In the genomic region with DNA sequence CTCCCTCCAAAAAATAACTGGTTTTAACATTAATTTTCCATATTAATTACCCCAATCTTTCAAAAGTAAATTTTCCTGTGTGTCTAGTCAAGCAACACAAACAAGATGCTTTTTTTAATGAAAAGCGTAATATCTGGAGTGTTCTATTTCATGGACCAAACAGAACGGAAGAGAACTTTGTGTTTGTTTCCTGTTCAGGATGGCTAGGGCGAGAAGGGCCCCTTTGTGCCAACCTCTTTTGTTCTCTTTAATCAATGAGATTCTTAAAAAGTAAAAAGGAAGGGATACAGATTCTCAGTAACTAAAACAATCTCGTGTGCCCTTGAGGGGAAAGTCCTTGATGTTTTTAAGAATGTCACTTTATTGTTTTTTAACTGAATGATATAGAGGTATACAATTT, we compare ENCODE assay signal across 3 cellular contexts.
TF ChIP-seq lines count a peak whose summit lies in the region.

No MANE protein-coding gene starts in this region.

TF ChIP-seq in liver, 16 proteins besides CTCF, POLR2A, EP300 and RAD21:
- no peak for TF ChIP-seq HNF4G (IDR thresholded peaks at IDR 0.05)
- no peak for TF ChIP-seq NR2F2 (IDR thresholded peaks at IDR 0.05)
- TF ChIP-seq EGR1 (IDR thresholded peaks at IDR 0.05; ENCODE audit: low read depth in 2 of 2), result no peak
- no peak for TF ChIP-seq FOXA2 (IDR thresholded peaks at IDR 0.05)
- TF ChIP-seq TAF1 (conservative IDR thresholded peaks at IDR 0.05), result no peak
- no peak for TF ChIP-seq HNF4A (conservative IDR thresholded peaks at IDR 0.05)
- TF ChIP-seq, protein P1, sequence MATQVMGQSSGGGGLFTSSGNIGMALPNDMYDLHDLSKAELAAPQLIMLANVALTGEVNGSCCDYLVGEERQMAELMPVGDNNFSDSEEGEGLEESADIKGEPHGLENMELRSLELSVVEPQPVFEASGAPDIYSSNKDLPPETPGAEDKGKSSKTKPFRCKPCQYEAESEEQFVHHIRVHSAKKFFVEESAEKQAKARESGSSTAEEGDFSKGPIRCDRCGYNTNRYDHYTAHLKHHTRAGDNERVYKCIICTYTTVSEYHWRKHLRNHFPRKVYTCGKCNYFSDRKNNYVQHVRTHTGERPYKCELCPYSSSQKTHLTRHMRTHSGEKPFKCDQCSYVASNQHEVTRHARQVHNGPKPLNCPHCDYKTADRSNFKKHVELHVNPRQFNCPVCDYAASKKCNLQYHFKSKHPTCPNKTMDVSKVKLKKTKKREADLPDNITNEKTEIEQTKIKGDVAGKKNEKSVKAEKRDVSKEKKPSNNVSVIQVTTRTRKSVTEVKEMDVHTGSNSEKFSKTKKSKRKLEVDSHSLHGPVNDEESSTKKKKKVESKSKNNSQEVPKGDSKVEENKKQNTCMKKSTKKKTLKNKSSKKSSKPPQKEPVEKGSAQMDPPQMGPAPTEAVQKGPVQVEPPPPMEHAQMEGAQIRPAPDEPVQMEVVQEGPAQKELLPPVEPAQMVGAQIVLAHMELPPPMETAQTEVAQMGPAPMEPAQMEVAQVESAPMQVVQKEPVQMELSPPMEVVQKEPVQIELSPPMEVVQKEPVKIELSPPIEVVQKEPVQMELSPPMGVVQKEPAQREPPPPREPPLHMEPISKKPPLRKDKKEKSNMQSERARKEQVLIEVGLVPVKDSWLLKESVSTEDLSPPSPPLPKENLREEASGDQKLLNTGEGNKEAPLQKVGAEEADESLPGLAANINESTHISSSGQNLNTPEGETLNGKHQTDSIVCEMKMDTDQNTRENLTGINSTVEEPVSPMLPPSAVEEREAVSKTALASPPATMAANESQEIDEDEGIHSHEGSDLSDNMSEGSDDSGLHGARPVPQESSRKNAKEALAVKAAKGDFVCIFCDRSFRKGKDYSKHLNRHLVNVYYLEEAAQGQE (IDR thresholded peaks at IDR 0.05), result no peak
- TF ChIP-seq JUND (IDR thresholded peaks at IDR 0.05), result no peak
- TF ChIP-seq RXRA (IDR thresholded peaks at IDR 0.05), result no peak
- TF ChIP-seq, protein P2, sequence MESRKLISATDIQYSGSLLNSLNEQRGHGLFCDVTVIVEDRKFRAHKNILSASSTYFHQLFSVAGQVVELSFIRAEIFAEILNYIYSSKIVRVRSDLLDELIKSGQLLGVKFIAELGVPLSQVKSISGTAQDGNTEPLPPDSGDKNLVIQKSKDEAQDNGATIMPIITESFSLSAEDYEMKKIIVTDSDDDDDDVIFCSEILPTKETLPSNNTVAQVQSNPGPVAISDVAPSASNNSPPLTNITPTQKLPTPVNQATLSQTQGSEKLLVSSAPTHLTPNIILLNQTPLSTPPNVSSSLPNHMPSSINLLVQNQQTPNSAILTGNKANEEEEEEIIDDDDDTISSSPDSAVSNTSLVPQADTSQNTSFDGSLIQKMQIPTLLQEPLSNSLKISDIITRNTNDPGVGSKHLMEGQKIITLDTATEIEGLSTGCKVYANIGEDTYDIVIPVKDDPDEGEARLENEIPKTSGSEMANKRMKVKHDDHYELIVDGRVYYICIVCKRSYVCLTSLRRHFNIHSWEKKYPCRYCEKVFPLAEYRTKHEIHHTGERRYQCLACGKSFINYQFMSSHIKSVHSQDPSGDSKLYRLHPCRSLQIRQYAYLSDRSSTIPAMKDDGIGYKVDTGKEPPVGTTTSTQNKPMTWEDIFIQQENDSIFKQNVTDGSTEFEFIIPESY (IDR thresholded peaks at IDR 0.05), result no peak
- TF ChIP-seq, protein P3, sequence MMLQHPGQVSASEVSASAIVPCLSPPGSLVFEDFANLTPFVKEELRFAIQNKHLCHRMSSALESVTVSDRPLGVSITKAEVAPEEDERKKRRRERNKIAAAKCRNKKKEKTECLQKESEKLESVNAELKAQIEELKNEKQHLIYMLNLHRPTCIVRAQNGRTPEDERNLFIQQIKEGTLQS (IDR thresholded peaks at IDR 0.05), result no peak
- no peak for TF ChIP-seq SP1 (IDR thresholded peaks at IDR 0.05)
- TF ChIP-seq GABPA (IDR thresholded peaks at IDR 0.05 in 1 of 2, conservative IDR thresholded peaks at IDR 0.05 in 1 of 2), result no peak
- no peak for TF ChIP-seq FOXA1 (IDR thresholded peaks at IDR 0.05)
- TF ChIP-seq YY1 (IDR thresholded peaks at IDR 0.05), result no peak
- TF ChIP-seq, protein P4, sequence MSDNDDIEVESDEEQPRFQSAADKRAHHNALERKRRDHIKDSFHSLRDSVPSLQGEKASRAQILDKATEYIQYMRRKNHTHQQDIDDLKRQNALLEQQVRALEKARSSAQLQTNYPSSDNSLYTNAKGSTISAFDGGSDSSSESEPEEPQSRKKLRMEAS (IDR thresholded peaks at IDR 0.05), result no peak

TF ChIP-seq in HepG2, 621 proteins besides CTCF, POLR2A, EP300 and RAD21:
- TF ChIP-seq, protein P5, sequence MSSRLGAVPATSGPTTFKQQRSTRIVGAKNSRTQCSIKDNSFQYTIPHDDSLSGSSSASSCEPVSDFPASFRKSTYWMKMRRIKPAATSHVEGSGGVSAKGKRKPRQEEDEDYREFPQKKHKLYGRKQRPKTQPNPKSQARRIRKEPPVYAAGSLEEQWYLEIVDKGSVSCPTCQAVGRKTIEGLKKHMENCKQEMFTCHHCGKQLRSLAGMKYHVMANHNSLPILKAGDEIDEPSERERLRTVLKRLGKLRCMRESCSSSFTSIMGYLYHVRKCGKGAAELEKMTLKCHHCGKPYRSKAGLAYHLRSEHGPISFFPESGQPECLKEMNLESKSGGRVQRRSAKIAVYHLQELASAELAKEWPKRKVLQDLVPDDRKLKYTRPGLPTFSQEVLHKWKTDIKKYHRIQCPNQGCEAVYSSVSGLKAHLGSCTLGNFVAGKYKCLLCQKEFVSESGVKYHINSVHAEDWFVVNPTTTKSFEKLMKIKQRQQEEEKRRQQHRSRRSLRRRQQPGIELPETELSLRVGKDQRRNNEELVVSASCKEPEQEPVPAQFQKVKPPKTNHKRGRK (CRISPR knock-in tag; IDR thresholded peaks at IDR 0.05), result no peak
- TF ChIP-seq LCORL (IDR thresholded peaks at IDR 0.05) (no peak), LCORL (CRISPR knock-in tag; IDR thresholded peaks at IDR 0.05) (no peak)

TF ChIP-seq in GM12891, 5 proteins besides CTCF, POLR2A, EP300 and RAD21:
- TF ChIP-seq TAF1 (IDR thresholded peaks at IDR 0.05; ENCODE audit: low read depth, low read length), result no peak
- no peak for TF ChIP-seq SPI1 (IDR thresholded peaks at IDR 0.05; ENCODE audit: low read depth, low read length)
- TF ChIP-seq PAX5 (IDR thresholded peaks at IDR 0.05; ENCODE audit: insufficient read depth, low read length, severe bottlenecking), result no peak
- no peak for TF ChIP-seq POLR2AphosphoS5 (IDR thresholded peaks at IDR 0.05; ENCODE audit: low read depth, low read length)
- TF ChIP-seq POU2F2 (IDR thresholded peaks at IDR 0.05; ENCODE audit: low read depth, low read length), result no peak
